ENCODE assay signal across 21 cellular contexts in the genomic region with DNA sequence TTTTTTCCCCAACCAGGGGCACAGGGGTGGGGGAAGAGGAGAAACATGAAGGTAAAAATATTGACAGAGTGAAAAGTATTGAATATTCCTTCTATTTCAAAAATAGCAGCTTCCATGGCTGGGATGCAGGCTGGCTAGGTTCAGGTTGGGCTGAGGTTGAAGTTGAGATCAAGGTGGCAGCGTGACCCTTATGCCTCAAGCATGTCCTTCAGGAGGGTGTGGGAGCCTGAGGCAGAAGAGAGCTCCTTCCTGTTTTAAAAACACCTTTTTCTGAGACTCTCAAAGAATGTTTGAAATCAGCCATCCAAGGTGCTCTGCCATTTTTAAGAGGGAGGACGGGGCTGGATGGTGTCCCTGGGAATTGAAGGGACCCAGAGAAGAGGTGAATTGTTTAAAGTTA. TPM values are rescaled to one million over a fixed set of nuclear protein-coding genes. Genes with fewer than 3 reads are reported as not detected.
A peak's percentile ranks its signal among the peaks of the same experiment; 100 is the strongest.
DNase-seq lines count a peak whose midpoint lies in the region; ATAC-seq, FAIRE-seq and TF ChIP-seq lines count a peak whose summit lies in the region.
"Had no signal": no experiment of that assay in that cellular context is flagged by ENCODE, and none has a peak within 500 bp of the region (broad histone marks: within the 10 kb centered on the region; RNA-seq: fewer than 3 reads in every experiment).

No MANE protein-coding gene starts in this region.

- H3K9me3 Mint-ChIP-seq in MCF 10A (ENCODE audit: unreplicated experiment) (no peaks in the 10 kb centered on the region), endothelial cell (ENCODE audit: unreplicated experiment) (no peaks in the 10 kb centered on the region)
- H3K9me3 Mint-ChIP-seq: activated CD4-positive, alpha-beta T cell treated with anti-CD3 and anti-CD28 coated beads, Interleukin-2, amount 10 ng/mL, durations not matched to agents 24 days and 14 days; dendritic cell treated with granulocyte-macrophage colony-stimulating factor and Interleukin-4, amounts not matched to agents 40 ng/mL and 50 ng/mL, for 4 days; memory B cell had no signal

- no CpG with 5 or more reads among the region's 2 CpGs for WGBS in neuronal stem cell (ENCODE audit: extremely low coverage in 2 of 2, insufficient read length in 2 of 2, insufficient replicate concordance in 1 of 2), 2 donors
- 54 to 58% methylated on average over 2 of the region's 2 CpGs for WGBS in upper lobe of left lung, 2 donors

- no peak overlapping the region for H3K9ac ChIP-seq in neuronal stem cell (ENCODE audit: low read depth, low read length, poor library complexity)
- H3K9ac ChIP-seq: KMS-11 had no signal

- H2BK12ac ChIP-seq in neuronal stem cell (ENCODE audit: low read length), result no peak overlapping the region

- POLR2A ChIA-PET in MCF 10A (lab: Yijun Ruan, JAX), result interaction anchor here (0.7 kb wide), 1 partner anchor 1186 kb away, joined by 3 read pairs; no protein-coding TSS in a partner anchor

- no TSS peak for BruUV-seq in MCF 10A (replicated peaks; lab: Mats Ljungman, UMichigan)

- H3K36me3 Mint-ChIP-seq in MCF 10A (ENCODE audit: insufficient read depth, unreplicated experiment), result peaks cover 24% of the 10 kb centered on the region
- H3K36me3 Mint-ChIP-seq in endothelial cell (ENCODE audit: low read depth, unreplicated experiment), result peaks cover 16% of the 10 kb centered on the region
- H3K36me3 Mint-ChIP-seq: memory B cell had no signal

- intact Hi-C loops in breast epithelium (cut with DNase I; ENCODE audit: low total_unique reads), result no loop called here
- intact Hi-C loops in MCF 10A (cut with micrococcal nuclease), result no loop called here
- intact Hi-C loops in posterior vena cava (cut with DNase I), result loop anchor here in 1 of 2 donors (10.0 kb wide), 1 partner anchor 424 kb away; no protein-coding TSS in a partner anchor

- H3K4me2 ChIP-seq in neuronal stem cell (ENCODE audit: insufficient read depth, low read length, poor library complexity, severe bottlenecking), result no peak overlapping the region
- H3K4me2 ChIP-seq: KMS-11 had no signal

- no peak for DNase-seq in breast epithelium (ENCODE audit: low spot score in 2 of 2)
- DNase-seq in MCF 10A (ENCODE audit: unreplicated experiment), result no peak
- no peak for DNase-seq in endothelial cell (ENCODE audit: low spot score)
- DNase-seq in neuronal stem cell (ENCODE audit: low spot score), result no peak
- DNase-seq in upper lobe of left lung, result no peak
- no peak for DNase-seq in posterior vena cava (ENCODE audit: low spot score)
- DNase-seq in frontal cortex (ENCODE audit: low spot score in 2 of 2), result no peak
- no peak for DNase-seq in islet precursor cell
- DNase-seq: activated CD4-positive, alpha-beta T cell treated with anti-CD3 and anti-CD28 coated beads, Interleukin-2, amount 10 ng/mL, durations not matched to agents 24 days and 14 days; GDM1; HCEC 1CT; NCI-H1048; NCI-H2081 treated with DMSO at 0.1 percent for 48 hours; NCI-H524; stimulated activated naive CD8-positive, alpha-beta T cell treated with anti-CD3 and anti-CD28 coated beads, Interleukin-15, Interleukin-2, amounts not matched to agents 100 U/mL and 50 U/mL, for 24 hours; SW 1271 had no signal

- no peak overlapping the region for H3K4me3 ChIP-seq in breast epithelium
- no peak overlapping the region for H3K4me3 ChIP-seq in neuronal stem cell (ENCODE audit: low read length in 2 of 2)
- H3K4me3 ChIP-seq in upper lobe of left lung, result no peak overlapping the region
- H3K4me3 ChIP-seq: GM12878 had no signal

- H3K27ac ChIP-seq in breast epithelium (peak overlapping the region; percentile 27 to 74), neuronal stem cell (replicated peaks; ENCODE audit: low read length) (no peak overlapping the region), upper lobe of left lung (peak overlapping the region; percentile 34 to 73 (median 61))
- H3K27ac ChIP-seq: 22Rv1, KMS-11 had no signal

- H3K14ac ChIP-seq in neuronal stem cell (ENCODE audit: low read length), result no peak overlapping the region

- H3K4me1 Mint-ChIP-seq in MCF 10A (ENCODE audit: insufficient read depth, unreplicated experiment) (peaks cover 7% of the 10 kb centered on the region), endothelial cell (ENCODE audit: unreplicated experiment) (peaks cover 52% of the 10 kb centered on the region)
- H3K4me1 Mint-ChIP-seq: activated CD4-positive, alpha-beta T cell treated with anti-CD3 and anti-CD28 coated beads, Interleukin-2, amount 10 ng/mL, durations not matched to agents 24 days and 14 days; memory B cell had no signal

- no peak for TF ChIP-seq POLR2A in breast epithelium (IDR thresholded peaks at IDR 0.05)
- no peak for TF ChIP-seq POLR2A in upper lobe of left lung (IDR thresholded peaks at IDR 0.05)

- H3K27me3 Mint-ChIP-seq in MCF 10A (ENCODE audit: insufficient read depth, unreplicated experiment) (no peaks in the 10 kb centered on the region), endothelial cell (ENCODE audit: unreplicated experiment) (peaks cover 4% of the 10 kb centered on the region)
- H3K27me3 Mint-ChIP-seq: activated CD4-positive, alpha-beta T cell treated with anti-CD3 and anti-CD28 coated beads, Interleukin-2, amount 10 ng/mL, durations not matched to agents 24 days and 14 days; dendritic cell treated with granulocyte-macrophage colony-stimulating factor and Interleukin-4, amounts not matched to agents 40 ng/mL and 50 ng/mL, for 4 days had no signal

- no peak overlapping the region for H2AK5ac ChIP-seq in neuronal stem cell (ENCODE audit: low read depth, low read length)

- H2BK120ac ChIP-seq in neuronal stem cell (ENCODE audit: low read depth, low read length), result no peak overlapping the region

- no peak for TF ChIP-seq EP300 in upper lobe of left lung (IDR thresholded peaks at IDR 0.05)

- H4K8ac ChIP-seq in neuronal stem cell (ENCODE audit: low read depth, low read length), result no peak overlapping the region

- H3K18ac ChIP-seq in neuronal stem cell (ENCODE audit: low read length), result no peak overlapping the region

- no peak for TF ChIP-seq CTCF in breast epithelium (IDR thresholded peaks at IDR 0.05)
- TF ChIP-seq CTCF in MCF 10A (IDR thresholded peaks at IDR 0.05; ENCODE audit: unreplicated experiment), result no peak
- TF ChIP-seq CTCF in endothelial cell (IDR thresholded peaks at IDR 0.05; ENCODE audit: unreplicated experiment), result no peak
- no peak for TF ChIP-seq CTCF in upper lobe of left lung (IDR thresholded peaks at IDR 0.05)

- H3K27me3 ChIP-seq in breast epithelium, result no peaks in the 10 kb centered on the region
- H3K27me3 ChIP-seq in neuronal stem cell (ENCODE audit: control insufficient read depth in 3 of 3, insufficient read depth in 3 of 3, low read depth in 1 of 3, low read length in 3 of 3), result no peaks in the 10 kb centered on the region
- H3K27me3 ChIP-seq in upper lobe of left lung, result no peaks in the 10 kb centered on the region

- no peak for ATAC-seq in upper lobe of left lung (ENCODE audit: low FRiP score in 2 of 2)
- ATAC-seq: GM12878; stimulated activated naive CD8-positive, alpha-beta T cell treated with anti-CD3 and anti-CD28 coated beads, Interleukin-15, Interleukin-2, amounts not matched to agents 100 U/mL and 50 U/mL, for 24 hours had no signal

- H2BK15ac ChIP-seq in neuronal stem cell (ENCODE audit: low read length), result no peak overlapping the region

- H3K9me3 ChIP-seq in breast epithelium, result no peaks in the 10 kb centered on the region
- H3K9me3 ChIP-seq in neuronal stem cell (replicated peaks in 1 of 2; ENCODE audit: control insufficient read depth in 2 of 2, insufficient read depth in 1 of 2, low read depth in 1 of 2, low read length in 2 of 2), result no peaks in the 10 kb centered on the region
- no peaks in the 10 kb centered on the region for H3K9me3 ChIP-seq in upper lobe of left lung

- H4K91ac ChIP-seq in neuronal stem cell (ENCODE audit: low read depth, low read length, poor library complexity), result no peak overlapping the region

- H3K27ac Mint-ChIP-seq in MCF 10A (ENCODE audit: low read depth, unreplicated experiment) (no peak overlapping the region), endothelial cell (ENCODE audit: unreplicated experiment) (peak overlapping the region; percentile 91)
- H3K27ac Mint-ChIP-seq: activated CD4-positive, alpha-beta T cell treated with anti-CD3 and anti-CD28 coated beads, Interleukin-2, amount 10 ng/mL, durations not matched to agents 24 days and 14 days; dendritic cell treated with granulocyte-macrophage colony-stimulating factor and Interleukin-4, amounts not matched to agents 40 ng/mL and 50 ng/mL, for 4 days; memory B cell had no signal

- H3K79me1 ChIP-seq in neuronal stem cell (ENCODE audit: low read depth, low read length), result no peaks in the 10 kb centered on the region

- H3K4me3 Mint-ChIP-seq in MCF 10A (ENCODE audit: unreplicated experiment) (no peak overlapping the region), endothelial cell (ENCODE audit: unreplicated experiment) (peak overlapping the region; percentile 58)
- H3K4me3 Mint-ChIP-seq: activated CD4-positive, alpha-beta T cell treated with anti-CD3 and anti-CD28 coated beads, Interleukin-2, amount 10 ng/mL, durations not matched to agents 24 days and 14 days; dendritic cell treated with granulocyte-macrophage colony-stimulating factor and Interleukin-4, amounts not matched to agents 40 ng/mL and 50 ng/mL, for 4 days; memory B cell had no signal

- H3K4me1 ChIP-seq in breast epithelium (no peaks in the 10 kb centered on the region), neuronal stem cell (ENCODE audit: control insufficient read depth in 2 of 2, insufficient read depth in 1 of 2, low read depth in 1 of 2, low read length in 2 of 2) (peaks cover 15 to 32% of the 10 kb centered on the region in 2 donors), upper lobe of left lung (peaks cover 70 to 97% (median 74%) of the 10 kb centered on the region in 4 donors)

- H3K23ac ChIP-seq in neuronal stem cell (ENCODE audit: low read depth, low read length, poor library complexity), result no peak overlapping the region

- no peak for FAIRE-seq in frontal cortex (lab: Jason Lieb, UNC)
- FAIRE-seq: GM12878 had no signal

- peak overlapping the region; percentile 62 for H2AFZ ChIP-seq in neuronal stem cell (ENCODE audit: low read length)

- H3K36me3 ChIP-seq in breast epithelium, result no peaks in the 10 kb centered on the region
- H3K36me3 ChIP-seq in neuronal stem cell (replicated peaks in 1 of 2; ENCODE audit: control insufficient read depth in 2 of 2, insufficient read depth in 2 of 2, low read length in 2 of 2), result no peaks in the 10 kb centered on the region
- H3K36me3 ChIP-seq in upper lobe of left lung, result peaks cover 0 to 83% (median 10%) of the 10 kb centered on the region in 4 donors

- H2BK5ac ChIP-seq in neuronal stem cell (ENCODE audit: low read length), result no peak overlapping the region

- no peak overlapping the region for H3K4ac ChIP-seq in neuronal stem cell (ENCODE audit: low read length)

- CTCF ChIA-PET in MCF 10A (lab: Yijun Ruan, JAX), result interaction anchor here (0.5 to 1.0 kb wide), 4 partner anchors 16 to 359 kb away, joined by 3 to 4 read pairs (median 3); no protein-coding TSS in a partner anchor

RNA-seq across cellular contexts. Expression of a gene that starts 29.5 kb away (rescaled TPM):
- total RNA-seq in breast epithelium (1,000 to 10,000 TPM in 1 of 3 donors, 100 to 1,000 TPM in 2; 269 to 1,246 (median 290) TPM), MCF 10A (2022) (44.9 and 50.6 TPM in 2 replicates), endothelial cell (ENCODE audit: unreplicated experiment) (73.5 TPM), upper lobe of left lung (100 to 1,000 TPM; 196 to 659 (median 531) TPM), posterior vena cava (100 to 1,000 TPM; 344 to 654 TPM), frontal cortex (12.2 TPM)
- polyA plus RNA-seq in neuronal stem cell (2013, experiment 1 of 2), result 15.2 TPM
- polyA plus RNA-seq in neuronal stem cell (2013, experiment 2 of 2), result 16.2 TPM
- total RNA-seq: activated CD4-positive, alpha-beta T cell treated with anti-CD3 and anti-CD28 coated beads, Interleukin-2, amount 10 ng/mL, durations not matched to agents 24 days and 14 days had no signal
